Comparison of ENCODE assay signal across 2 cellular contexts in genomic region chr10:103111031-103111917, GRCh38.
TF ChIP-seq lines count a peak whose summit lies in the region.

No MANE protein-coding gene starts in this region.

TF ChIP-seq in SK-N-SH, 30 proteins besides CTCF, POLR2A, EP300 and RAD21:
- TF ChIP-seq REST (IDR thresholded peaks at IDR 0.05; ENCODE audit: low read depth, low read length) = no peak
- no peak for TF ChIP-seq YY1 (IDR thresholded peaks at IDR 0.05; ENCODE audit: low read depth)
- TF ChIP-seq IRF3 (IDR thresholded peaks at IDR 0.05; ENCODE audit: low read depth, low read length) = no peak
- TF ChIP-seq NFIC (IDR thresholded peaks at IDR 0.05; ENCODE audit: borderline replicate concordance) = no peak
- TF ChIP-seq GABPA (IDR thresholded peaks at IDR 0.05; ENCODE audit: low read depth) = no peak
- TF ChIP-seq USF2 (IDR thresholded peaks at IDR 0.05; ENCODE audit: borderline replicate concordance, low read depth, low read length) = no peak
- TF ChIP-seq MEF2A (IDR thresholded peaks at IDR 0.05; ENCODE audit: borderline replicate concordance, low read depth) = no peak
- TF ChIP-seq ELF1 (IDR thresholded peaks at IDR 0.05) = no peak
- TF ChIP-seq JUND (IDR thresholded peaks at IDR 0.05) = no peak
- TF ChIP-seq SIN3A (IDR thresholded peaks at IDR 0.05; ENCODE audit: borderline replicate concordance, low read depth, low read length) = no peak
- no peak for TF ChIP-seq SMC3 (IDR thresholded peaks at IDR 0.05; ENCODE audit: low read depth, low read length)
- TF ChIP-seq USF1 (IDR thresholded peaks at IDR 0.05; ENCODE audit: borderline replicate concordance, low read depth) = no peak
- no peak for TF ChIP-seq TCF12 (IDR thresholded peaks at IDR 0.05)

TF ChIP-seq in liver, 16 proteins besides CTCF, POLR2A, EP300 and RAD21 (continued from another document):
- TF ChIP-seq REST (IDR thresholded peaks at IDR 0.05) = no peak
- TF ChIP-seq ATF3 (IDR thresholded peaks at IDR 0.05) = no peak
- TF ChIP-seq JUND (IDR thresholded peaks at IDR 0.05) = no peak
- no peak for TF ChIP-seq FOXA2 (IDR thresholded peaks at IDR 0.05)
- peak; percentile 3 to 34 for TF ChIP-seq HNF4A (conservative IDR thresholded peaks at IDR 0.05)
- no peak for TF ChIP-seq HNF4G (IDR thresholded peaks at IDR 0.05)
- no peak for TF ChIP-seq GABPA (IDR thresholded peaks at IDR 0.05 in 1 of 2, conservative IDR thresholded peaks at IDR 0.05 in 1 of 2)
